In genomic region chr2:171287606-171288005, GRCh38 we compare ENCODE assay signal across 21 cellular contexts.
A peak's percentile ranks its signal among the peaks of the same experiment; 100 is the strongest.
DNase-seq lines count a peak whose midpoint lies in the region; ATAC-seq and TF ChIP-seq lines count a peak whose summit lies in the region.
"Had no signal": no experiment of that assay in that cellular context is flagged by ENCODE, and none has a peak within 500 bp of the region (broad histone marks: within the 10 kb centered on the region; RNA-seq: fewer than 3 reads in every experiment).

No MANE protein-coding gene starts in this region.

- POLR2A ChIA-PET in MCF 10A (lab: Yijun Ruan, JAX) = interaction anchor here (0.5 to 1.6 kb wide), 8 partner anchors 9 to 128 kb away, joined by 3 to 8 read pairs (median 4); no protein-coding TSS in a partner anchor

- intact Hi-C loops in MCF 10A (cut with micrococcal nuclease) = no loop called here
- intact Hi-C loops in breast epithelium (cut with DNase I; ENCODE audit: low total_unique reads) = no loop called here

- H3K4me1 ChIP-seq in breast epithelium (no peaks in the 10 kb centered on the region), MM.1S (ENCODE audit: low read length) (no peaks in the 10 kb centered on the region)
- H3K4me1 ChIP-seq: suprapubic skin had no signal

- TF ChIP-seq POLR2A in breast epithelium (IDR thresholded peaks at IDR 0.05) = no peak

- no peak overlapping the region for H3K27ac ChIP-seq in breast epithelium
- no peak overlapping the region for H3K27ac ChIP-seq in MM.1S (ENCODE audit: low read length)
- H3K27ac ChIP-seq: coronary artery, ovary, suprapubic skin had no signal

- H3K36me3 Mint-ChIP-seq in MCF 10A (ENCODE audit: insufficient read depth, unreplicated experiment) = no peaks in the 10 kb centered on the region
- H3K36me3 Mint-ChIP-seq: activated CD8-positive, alpha-beta memory T cell treated with anti-CD3 and anti-CD28 coated beads, Interleukin-2, amount 10 ng/mL, durations not matched to agents 7 days and 5 days had no signal

- no peak overlapping the region for H3K4me2 ChIP-seq in MM.1S (ENCODE audit: low read depth, low read length)

- no peaks in the 10 kb centered on the region for H3F3A ChIP-seq in MM.1S (ENCODE audit: insufficient read depth, low read length)

- no peak for DNase-seq in MCF 10A (ENCODE audit: unreplicated experiment)
- DNase-seq in breast epithelium (ENCODE audit: low spot score in 2 of 2) = no peak
- peak; percentile 31 for DNase-seq in OCI-M1 (lab: John Stamatoyannopoulos, UW)
- DNase-seq in fibroblast of pulmonary artery (ENCODE audit: low read depth) = peak; percentile 39
- no peak for DNase-seq in NCI-H82 (lab: John Stamatoyannopoulos, UW)
- DNase-seq in left lobe of liver (ENCODE audit: low spot score) = no peak
- DNase-seq in MM.1S = no peak
- no peak for DNase-seq in NCI-H2029 treated with DMSO at 0.1 percent for 48 hours (lab: John Stamatoyannopoulos, UW)
- DNase-seq: activated CD8-positive, alpha-beta memory T cell treated with anti-CD3 and anti-CD28 coated beads, Interleukin-2, amount 10 ng/mL, durations not matched to agents 7 days and 5 days; activated effector memory CD4-positive, alpha-beta T cell treated with anti-CD3 and anti-CD28 coated beads, Interleukin-2, amount 50 U/mL, for 16 hours; COR-L47; erythroblast; H7; hypothalamus; NCI-H2171; ovary; SHP77; stimulated activated CD4-positive, alpha-beta T cell treated with anti-CD3 and anti-CD28 coated beads, Interleukin-4, amount 100 ng/mL, for 24 hours; stimulated activated CD8-positive, alpha-beta memory T cell treated with anti-CD3 and anti-CD28 coated beads, Interleukin-4, amount 100 ng/mL, for 48 hours had no signal

- no TSS peak for BruUV-seq in MCF 10A (replicated peaks; lab: Mats Ljungman, UMichigan)

- CTCF ChIA-PET in MCF 10A (lab: Yijun Ruan, JAX) = interaction anchor here (0.6 to 1.3 kb wide), 2 partner anchors 21 to 129 kb away, joined by 4 to 6 read pairs; no protein-coding TSS in a partner anchor

- H3K9me3 ChIP-seq in breast epithelium = no peaks in the 10 kb centered on the region
- H3K9me3 ChIP-seq in MM.1S (replicated peaks; ENCODE audit: insufficient read depth, low read length) = no peaks in the 10 kb centered on the region
- H3K9me3 ChIP-seq: ovary, suprapubic skin had no signal

- H3K9me3 Mint-ChIP-seq in MCF 10A (ENCODE audit: unreplicated experiment) = no peaks in the 10 kb centered on the region

- peak overlapping the region; percentile 4 for H3K27ac Mint-ChIP-seq in MCF 10A (ENCODE audit: low read depth, unreplicated experiment)
- H3K27ac Mint-ChIP-seq: activated CD8-positive, alpha-beta memory T cell treated with anti-CD3 and anti-CD28 coated beads, Interleukin-2, amount 10 ng/mL, durations not matched to agents 7 days and 5 days had no signal

- H3K4me3 Mint-ChIP-seq in MCF 10A (ENCODE audit: unreplicated experiment) = no peak overlapping the region
- H3K4me3 Mint-ChIP-seq: activated CD8-positive, alpha-beta memory T cell treated with anti-CD3 and anti-CD28 coated beads, Interleukin-2, amount 10 ng/mL, durations not matched to agents 7 days and 5 days had no signal

- H3K27me3 ChIP-seq in breast epithelium (no peaks in the 10 kb centered on the region), MM.1S (replicated peaks; ENCODE audit: insufficient read depth, low read length) (no peaks in the 10 kb centered on the region)
- H3K27me3 ChIP-seq: ovary, suprapubic skin had no signal

- H3K36me3 ChIP-seq in breast epithelium (no peaks in the 10 kb centered on the region), MM.1S (replicated peaks; ENCODE audit: insufficient read depth, low read length) (no peaks in the 10 kb centered on the region)
- H3K36me3 ChIP-seq: ovary, suprapubic skin had no signal

- no peaks in the 10 kb centered on the region for H3K9me2 ChIP-seq in MM.1S (replicated peaks; ENCODE audit: insufficient read depth, low read length)

- H2AFZ ChIP-seq in MM.1S (ENCODE audit: low read length) = no peak overlapping the region

- H3K4me3 ChIP-seq in breast epithelium (no peak overlapping the region), fibroblast of pulmonary artery (replicated peaks; ENCODE audit: low read depth, low read length) (no peak overlapping the region), MM.1S (ENCODE audit: low read length) (no peak overlapping the region)
- H3K4me3 ChIP-seq: coronary artery, ovary, suprapubic skin had no signal

- TF ChIP-seq CTCF in MCF 10A (IDR thresholded peaks at IDR 0.05; ENCODE audit: unreplicated experiment) (no peak), breast epithelium (IDR thresholded peaks at IDR 0.05) (no peak), fibroblast of pulmonary artery (IDR thresholded peaks at IDR 0.05; ENCODE audit: low read length, missing control alignments) (no peak), MM.1S (IDR thresholded peaks at IDR 0.05; ENCODE audit: low read length) (no peak)

- no peak overlapping the region for H3K9ac ChIP-seq in MM.1S (ENCODE audit: low read length)

- no peaks in the 10 kb centered on the region for H4K20me1 ChIP-seq in MM.1S (ENCODE audit: insufficient read depth, low read length)

- peaks cover 6% of the 10 kb centered on the region for H3K4me1 Mint-ChIP-seq in MCF 10A (ENCODE audit: insufficient read depth, unreplicated experiment)
- H3K4me1 Mint-ChIP-seq: activated CD8-positive, alpha-beta memory T cell treated with anti-CD3 and anti-CD28 coated beads, Interleukin-2, amount 10 ng/mL, durations not matched to agents 7 days and 5 days had no signal

- H3K27me3 Mint-ChIP-seq in MCF 10A (ENCODE audit: insufficient read depth, unreplicated experiment) = no peaks in the 10 kb centered on the region
- H3K27me3 Mint-ChIP-seq: activated CD8-positive, alpha-beta memory T cell treated with anti-CD3 and anti-CD28 coated beads, Interleukin-2, amount 10 ng/mL, durations not matched to agents 7 days and 5 days had no signal

- no peaks in the 10 kb centered on the region for H3K79me2 ChIP-seq in MM.1S (ENCODE audit: low read length)

- no peak for ATAC-seq in left lobe of liver
- ATAC-seq: activated CD8-positive, alpha-beta memory T cell treated with anti-CD3 and anti-CD28 coated beads, Interleukin-2, amount 10 ng/mL, durations not matched to agents 7 days and 5 days had no signal

Comparison
In these comparisons a context has a peak if more than half of its experiments do, and no peak if none do; other contexts are left out.
1. DNase-seq: peak in OCI-M1 (single experiment) and fibroblast of pulmonary artery (single experiment); none in MCF 10A (single experiment), breast epithelium (0 of 2), NCI-H82 (single experiment), left lobe of liver (single experiment), MM.1S (single experiment) and NCI-H2029 treated with DMSO at 0.1 percent for 48 hours (single experiment).